ENCODE assay signal across 14 cellular contexts in the genomic region with DNA sequence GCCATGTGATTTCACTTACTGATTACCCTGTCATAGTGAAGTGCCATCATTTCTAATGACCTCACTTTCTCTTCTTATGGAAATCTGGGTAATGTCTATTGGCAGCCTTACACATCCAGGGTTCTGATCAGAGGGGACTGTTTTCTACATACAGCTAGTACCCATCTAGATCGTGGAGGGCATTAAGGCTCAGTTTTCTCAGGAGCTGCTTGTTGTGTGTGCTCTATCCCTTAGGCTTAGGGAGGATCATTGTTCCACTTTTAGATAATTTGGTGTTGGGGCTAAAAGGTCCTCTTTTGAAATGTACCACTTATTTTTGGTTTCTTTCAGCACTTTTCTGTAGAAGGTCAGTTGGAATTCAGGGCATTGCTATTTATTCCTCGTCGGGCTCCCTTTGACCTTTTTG. TPM values are rescaled to one million over a fixed set of nuclear protein-coding genes. Genes with fewer than 3 reads are reported as not detected.
DNase-seq lines count a peak whose midpoint lies in the region; ATAC-seq, FAIRE-seq and TF ChIP-seq lines count a peak whose summit lies in the region.
"Had no signal": no experiment of that assay in that cellular context is flagged by ENCODE, and none has a peak within 500 bp of the region (broad histone marks: within the 10 kb centered on the region; RNA-seq: fewer than 3 reads in every experiment).

No MANE protein-coding gene starts in this region.

- H3K4me3 ChIP-seq in KMS-11 (IDR thresholded peaks at IDR 0.05; ENCODE audit: insufficient read depth, low read depth, low read length) (no peak overlapping the region), astrocyte (ENCODE audit: insufficient read depth, low read depth, low read length) (no peak overlapping the region), gastrocnemius medialis (no peak overlapping the region), upper lobe of left lung (no peak overlapping the region)
- H3K4me3 ChIP-seq: vagina had no signal

- no peak for DNase-seq in activated T-cell treated with anti-CD3 and anti-CD28 coated beads, Interleukin-2, amount 50 U/mL, for 4 hours
- DNase-seq in activated T-cell treated with anti-CD3 and anti-CD28 coated beads, Interleukin-2, amount 50 U/mL, for 1 hour = no peak
- DNase-seq in astrocyte (ENCODE audit: low read depth) (no peak), gastrocnemius medialis (no peak), NCI-H1092 (lab: John Stamatoyannopoulos, UW) (no peak), upper lobe of left lung (no peak), nucleus accumbens (lab: John Stamatoyannopoulos, UW) (no peak)
- DNase-seq: activated CD4-positive, alpha-beta T cell treated with anti-CD3 and anti-CD28 coated beads for 48 hours; T-cell had no signal

- intact Hi-C loops in gastrocnemius medialis (cut with DNase I; ENCODE audit: low total_unique reads) = no loop called here

- in situ Hi-C loops in gastrocnemius medialis (cut with MboI; ENCODE audit: low sequenced_read_pairs in 4 of 4) = no loop called here

- H2AFZ ChIP-seq in KMS-11 (ENCODE audit: low read depth) = no peak overlapping the region
- H2AFZ ChIP-seq in astrocyte (ENCODE audit: low read depth, low read length) = no peak overlapping the region
- H2AFZ ChIP-seq: parathyroid adenoma had no signal

- FAIRE-seq in astrocyte (lab: Jason Lieb, UNC) = no peak

- no peak overlapping the region; the same call in 1 of the 2 replicates for H3K9ac ChIP-seq in KMS-11
- H3K9ac ChIP-seq in astrocyte (ENCODE audit: low read length) = peak overlapping the region; percentile 100
- H3K9ac ChIP-seq: parathyroid adenoma had no signal

- TF ChIP-seq EP300 in upper lobe of left lung (IDR thresholded peaks at IDR 0.05) = no peak

- TF ChIP-seq POLR2A in gastrocnemius medialis (IDR thresholded peaks at IDR 0.05) = no peak
- TF ChIP-seq POLR2A in upper lobe of left lung (IDR thresholded peaks at IDR 0.05) = no peak

- peak overlapping the region; percentile 99; the same call in 1 of the 2 replicates for H3K4me2 ChIP-seq in KMS-11
- peak overlapping the region; percentile 93 for H3K4me2 ChIP-seq in astrocyte (ENCODE audit: low read length)

- H4K20me1 ChIP-seq in KMS-11 (ENCODE audit: insufficient read depth) = peaks cover 65% of the 10 kb centered on the region
- peaks cover 88% of the 10 kb centered on the region for H4K20me1 ChIP-seq in astrocyte (ENCODE audit: insufficient read depth, low read length)

- H3K79me2 ChIP-seq in KMS-11 (ENCODE audit: insufficient read depth, low read depth) (peaks cover 65% of the 10 kb centered on the region), astrocyte (ENCODE audit: insufficient read depth, low read length) (peaks cover 89% of the 10 kb centered on the region)

- no peak for TF ChIP-seq CTCF in KMS-11 (conservative IDR thresholded peaks at IDR 0.05; ENCODE audit: low read depth, low read length)
- TF ChIP-seq CTCF in astrocyte (IDR thresholded peaks at IDR 0.05; ENCODE audit: insufficient read depth, low read depth, low read length) = no peak
- TF ChIP-seq CTCF in gastrocnemius medialis (IDR thresholded peaks at IDR 0.05 in 4 of 5, conservative IDR thresholded peaks at IDR 0.05 in 1 of 5) = no peak
- no peak for TF ChIP-seq CTCF in upper lobe of left lung (IDR thresholded peaks at IDR 0.05)

- peaks cover 72% of the 10 kb centered on the region for H3K4me1 ChIP-seq in KMS-11 (ENCODE audit: low read depth, poor library complexity, severe bottlenecking)
- H3K4me1 ChIP-seq in astrocyte (ENCODE audit: insufficient read depth, low read length) = peaks cover 17% of the 10 kb centered on the region
- H3K4me1 ChIP-seq in gastrocnemius medialis = peaks cover 23 to 28% of the 10 kb centered on the region in 2 donors
- H3K4me1 ChIP-seq in upper lobe of left lung = peaks cover 15 to 24% (median 19%) of the 10 kb centered on the region in 4 donors

- WGBS in upper lobe of left lung, 2 donors = 81 to 83% methylated on average over 3 of the region's 3 CpGs

- H3K27me3 Mint-ChIP-seq in activated T-cell treated with anti-CD3 and anti-CD28 coated beads, Interleukin-2, amount 50 U/mL, for 4 hours (ENCODE audit: low read depth) = no peaks in the 10 kb centered on the region
- H3K27me3 Mint-ChIP-seq in astrocyte (ENCODE audit: low read depth, unreplicated experiment) = no peaks in the 10 kb centered on the region
- H3K27me3 Mint-ChIP-seq: dendritic cell treated with granulocyte-macrophage colony-stimulating factor and Interleukin-4, amounts not matched to agents 40 ng/mL and 50 ng/mL, for 4 days; memory B cell; T-cell had no signal

- peaks cover 70% of the 10 kb centered on the region for H3K4me1 Mint-ChIP-seq in activated T-cell treated with anti-CD3 and anti-CD28 coated beads, Interleukin-2, amount 50 U/mL, for 4 hours (ENCODE audit: low read depth)
- peaks cover 54% of the 10 kb centered on the region for H3K4me1 Mint-ChIP-seq in astrocyte (ENCODE audit: low read depth, unreplicated experiment)

- H3K36me3 Mint-ChIP-seq in activated T-cell treated with anti-CD3 and anti-CD28 coated beads, Interleukin-2, amount 50 U/mL, for 4 hours (ENCODE audit: insufficient read depth) = peaks cover 75% of the 10 kb centered on the region
- peaks cover 40% of the 10 kb centered on the region for H3K36me3 Mint-ChIP-seq in astrocyte (ENCODE audit: low read depth, unreplicated experiment)

- H3K9me3 ChIP-seq in astrocyte (ENCODE audit: insufficient read depth, low read depth, low read length) (no peaks in the 10 kb centered on the region), gastrocnemius medialis (no peaks in the 10 kb centered on the region), upper lobe of left lung (no peaks in the 10 kb centered on the region)
- H3K9me3 ChIP-seq: vagina had no signal

- H3K36me3 ChIP-seq in KMS-11 (ENCODE audit: insufficient read depth) (peaks cover 60% of the 10 kb centered on the region), astrocyte (ENCODE audit: insufficient read depth, low read length) (peaks cover 60% of the 10 kb centered on the region), gastrocnemius medialis (peaks cover 2 to 67% of the 10 kb centered on the region in 2 donors), upper lobe of left lung (peaks cover 52 to 70% (median 66%) of the 10 kb centered on the region in 4 donors)

- no peak overlapping the region for H3K27ac Mint-ChIP-seq in astrocyte (ENCODE audit: unreplicated experiment)
- H3K27ac Mint-ChIP-seq: dendritic cell treated with granulocyte-macrophage colony-stimulating factor and Interleukin-4, amounts not matched to agents 40 ng/mL and 50 ng/mL, for 4 days had no signal

- H3K27me3 ChIP-seq in KMS-11 (ENCODE audit: insufficient read depth, low read depth) (no peaks in the 10 kb centered on the region), astrocyte (ENCODE audit: insufficient read depth, low read length) (no peaks in the 10 kb centered on the region), gastrocnemius medialis (no peaks in the 10 kb centered on the region), upper lobe of left lung (no peaks in the 10 kb centered on the region)
- H3K27me3 ChIP-seq: vagina had no signal

- H3K27ac ChIP-seq in KMS-11 = peak overlapping the region; percentile 12; the same call in 1 of the 2 replicates
- no peak overlapping the region for H3K27ac ChIP-seq in astrocyte (ENCODE audit: low read depth, low read length)
- peak overlapping the region in 3 of 4 donors; percentile 1 to 99 (median 33) for H3K27ac ChIP-seq in gastrocnemius medialis
- no peak overlapping the region for H3K27ac ChIP-seq in upper lobe of left lung
- H3K27ac ChIP-seq: parathyroid adenoma, vagina had no signal

- no peak for ATAC-seq in activated T-cell treated with anti-CD3 and anti-CD28 coated beads, Interleukin-2, amount 50 U/mL, for 4 hours
- ATAC-seq in gastrocnemius medialis = no peak
- no peak for ATAC-seq in upper lobe of left lung (ENCODE audit: low FRiP score in 2 of 2)
- ATAC-seq: T-cell had no signal

- no peaks in the 10 kb centered on the region for H3K9me3 Mint-ChIP-seq in activated T-cell treated with anti-CD3 and anti-CD28 coated beads, Interleukin-2, amount 50 U/mL, for 4 hours
- peaks cover 3% of the 10 kb centered on the region for H3K9me3 Mint-ChIP-seq in astrocyte (ENCODE audit: unreplicated experiment)
- H3K9me3 Mint-ChIP-seq: dendritic cell treated with granulocyte-macrophage colony-stimulating factor and Interleukin-4, amounts not matched to agents 40 ng/mL and 50 ng/mL, for 4 days; memory B cell; T-cell had no signal

- H3K4me3 Mint-ChIP-seq in activated T-cell treated with anti-CD3 and anti-CD28 coated beads, Interleukin-2, amount 50 U/mL, for 4 hours = peak overlapping the region; percentile 99
- peak overlapping the region; percentile 10 for H3K4me3 Mint-ChIP-seq in astrocyte (ENCODE audit: unreplicated experiment)
- H3K4me3 Mint-ChIP-seq: dendritic cell treated with granulocyte-macrophage colony-stimulating factor and Interleukin-4, amounts not matched to agents 40 ng/mL and 50 ng/mL, for 4 days; memory B cell had no signal

RNA-seq across cellular contexts. Expression of a gene that starts 3.8 kb away (rescaled TPM):
- total RNA-seq in activated T-cell treated with anti-CD3 and anti-CD28 coated beads, Interleukin-2, amount 50 U/mL, for 4 hours = 1,000 to 10,000 TPM; 3,050 to 3,190 (median 3,088) TPM
- total RNA-seq in astrocyte (859 and 914 TPM in 2 replicates), gastrocnemius medialis (1,000 to 10,000 TPM in 2 of 4 donors, 100 to 1,000 TPM in 2; 878 to 1,576 (median 1,106) TPM), upper lobe of left lung (100 to 1,000 TPM; 175 to 656 (median 471) TPM)

RNA-seq across cellular contexts. Expression of a gene that starts 6.6 kb away (rescaled TPM):
- 10 to 100 TPM; 35.0 to 42.5 (median 40.8) TPM for total RNA-seq in activated T-cell treated with anti-CD3 and anti-CD28 coated beads, Interleukin-2, amount 50 U/mL, for 4 hours
- 61.8 and 66.6 TPM in 2 replicates for total RNA-seq in astrocyte
- total RNA-seq in gastrocnemius medialis = 10 to 100 TPM; 14.9 to 35.9 (median 21.4) TPM
- 10 to 100 TPM; 14.6 to 44.8 (median 29.8) TPM for total RNA-seq in upper lobe of left lung

RNA-seq across cellular contexts. Expression of a gene that starts 14.6 kb away (rescaled TPM):
- total RNA-seq in activated T-cell treated with anti-CD3 and anti-CD28 coated beads, Interleukin-2, amount 50 U/mL, for 4 hours = 10 to 100 TPM; 30.0 to 36.4 (median 33.1) TPM
- 10.1 and 11.0 TPM in 2 replicates for total RNA-seq in astrocyte
- total RNA-seq in gastrocnemius medialis = 10 to 100 TPM in 2 of 4 donors, 1 to 10 TPM in 2; 4.1 to 11.1 (median 10.0) TPM
- 10 to 100 TPM in 5 of 6 donors, 1 to 10 TPM in 1; 7.8 to 27.0 (median 13.6) TPM for total RNA-seq in upper lobe of left lung

RNA-seq across cellular contexts. Expression of a gene that starts 19.5 kb away (rescaled TPM):
- under 1 TPM in 2 of 3 donors, not detected in 1; 0.03 to 0.05 TPM for total RNA-seq in activated T-cell treated with anti-CD3 and anti-CD28 coated beads, Interleukin-2, amount 50 U/mL, for 4 hours
- total RNA-seq in astrocyte (0.07 and 0.09 TPM in 2 replicates), gastrocnemius medialis (under 1 TPM in 1 of 4 donors, not detected in 3; 0.11 TPM), upper lobe of left lung (not detected)

RNA-seq across cellular contexts. Expression of a gene that starts 27.3 kb away (rescaled TPM):
- total RNA-seq in activated T-cell treated with anti-CD3 and anti-CD28 coated beads, Interleukin-2, amount 50 U/mL, for 4 hours = 100 to 1,000 TPM; 165 to 199 (median 181) TPM
- total RNA-seq in astrocyte (14.8 and 15.3 TPM in 2 replicates), gastrocnemius medialis (10 to 100 TPM; 18.3 to 95.5 (median 40.8) TPM), upper lobe of left lung (10 to 100 TPM; 38.3 to 93.2 (median 45.8) TPM)

Comparison
In these comparisons a context has a peak if more than half of its experiments do, and no peak if none do; other contexts are left out.
1. H3K27ac ChIP-seq: peak in KMS-11 (single experiment) and gastrocnemius medialis (3 of 4); none in astrocyte (single experiment) and upper lobe of left lung (0 of 4).